In the genomic region with DNA sequence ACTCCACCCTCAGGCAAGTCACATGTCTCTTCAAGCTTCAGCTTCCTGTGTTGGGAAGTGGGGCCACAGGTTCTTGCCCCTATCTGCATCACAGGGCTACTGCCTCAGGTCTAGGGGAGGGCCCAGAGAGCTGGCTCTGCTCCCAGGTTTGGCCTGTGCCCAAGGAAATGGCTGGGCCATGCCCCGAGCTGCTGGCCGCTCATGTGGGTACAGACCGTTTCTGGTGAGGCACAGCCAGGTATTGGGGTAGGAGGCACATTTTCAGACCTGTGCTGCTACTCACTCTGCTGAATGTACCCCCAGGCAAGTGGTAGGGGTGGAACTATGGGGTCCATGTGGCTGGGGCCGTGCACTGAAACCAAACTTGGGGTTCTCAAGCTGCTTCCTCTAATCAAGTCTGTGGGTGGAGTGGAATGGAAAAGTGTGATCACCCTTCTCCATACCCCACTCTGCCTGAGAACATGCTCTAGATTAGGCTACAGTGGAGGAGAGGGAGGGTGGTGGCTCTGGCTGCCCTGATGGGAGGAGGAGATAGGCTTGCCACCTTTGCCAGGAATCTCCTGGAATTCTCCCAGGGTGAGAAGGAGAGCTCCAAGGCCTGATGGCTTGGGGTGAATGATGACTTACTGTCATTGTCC, we compare ENCODE assay signal across 1 cellular context.
TF ChIP-seq lines count a peak whose summit lies in the region.

No MANE protein-coding gene starts in this region.

TF ChIP-seq in Ishikawa, 13 proteins besides CTCF, POLR2A, EP300 and RAD21 (continued from another document):
- TF ChIP-seq NFIC (IDR thresholded peaks at IDR 0.05): peak; percentile 44; the same call in 1 of the 2 replicates
- no peak for TF ChIP-seq ZBTB7A (IDR thresholded peaks at IDR 0.05; ENCODE audit: low read depth)
- TF ChIP-seq EGR1 (IDR thresholded peaks at IDR 0.05): no peak
TF ChIP-seq in Ishikawa: peak in this region for 2.
